In the genomic region with DNA sequence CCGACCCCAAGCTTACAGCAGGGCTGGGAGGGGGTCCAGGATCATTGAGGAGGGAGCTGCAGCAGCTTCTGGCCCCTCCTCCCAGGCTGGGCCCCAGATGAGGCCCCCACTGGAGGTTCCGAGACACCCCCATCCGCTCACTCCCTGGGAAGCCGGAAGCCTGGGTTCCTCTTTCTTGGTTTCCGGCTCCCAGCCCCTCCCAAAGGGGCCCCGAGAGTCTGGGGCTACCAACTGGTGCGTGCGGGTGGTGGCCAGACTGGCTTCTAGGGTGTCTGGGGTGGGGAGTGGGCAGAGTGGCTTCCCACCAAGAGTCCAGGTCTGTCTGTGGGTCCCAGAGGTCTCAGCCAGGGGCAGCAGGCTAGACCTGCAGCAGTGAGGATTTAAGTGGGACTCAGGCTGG, we compare ENCODE assay signal across 10 cellular contexts. TPM values are rescaled to one million over a fixed set of nuclear protein-coding genes. Genes with fewer than 3 reads are reported as not detected.
DNase-seq lines count a peak whose midpoint lies in the region; TF ChIP-seq lines count a peak whose summit lies in the region.
"Had no signal": no experiment of that assay in that cellular context is flagged by ENCODE, and none has a peak within 500 bp of the region (broad histone marks: within the 10 kb centered on the region; RNA-seq: fewer than 3 reads in every experiment).

No MANE protein-coding gene starts in this region.

- in situ Hi-C loops in GM13976 (cut with MboI; ENCODE audit: low sequenced_read_pairs, unreplicated experiment) (no loop called here), HAP-1 (cut with MboI; ENCODE audit: low sequenced_read_pairs) (no loop called here)

- 49 to 75% methylated on average over 8 of the region's 8 CpGs for WGBS in sigmoid colon, 2 donors

- H3K27me3 ChIP-seq in sigmoid colon (no peaks in the 10 kb centered on the region), HAP-1 (ENCODE audit: low read depth) (no peaks in the 10 kb centered on the region)

- TF ChIP-seq CTCF in GM13976 (IDR thresholded peaks at IDR 0.05; ENCODE audit: borderline replicate concordance, control extremely low read depth, extremely low read depth, insufficient read depth, missing control alignments): no peak
- TF ChIP-seq CTCF in sigmoid colon (IDR thresholded peaks at IDR 0.05): no peak
- TF ChIP-seq CTCF in type B pancreatic cell (conservative IDR thresholded peaks at IDR 0.05): no peak

- H3K36me3 Mint-ChIP-seq in type B pancreatic cell: no peaks in the 10 kb centered on the region

- TF ChIP-seq EP300 in sigmoid colon (IDR thresholded peaks at IDR 0.05): no peak

- H3K27me3 Mint-ChIP-seq in type B pancreatic cell: peaks cover 9% of the 10 kb centered on the region

- no peaks in the 10 kb centered on the region for H3K9me3 ChIP-seq in sigmoid colon
- no peaks in the 10 kb centered on the region; the same call in 1 of the 2 replicates for H3K9me3 ChIP-seq in HAP-1

- intact Hi-C loops in sigmoid colon (cut with DNase I): no loop called here

- peak; percentile 75 for DNase-seq in GM13976 (ENCODE audit: low spot score)
- peak; percentile 74 for DNase-seq in NOMO-1 treated with DMSO at 0.1 percent for 48 hours (lab: John Stamatoyannopoulos, UW; ENCODE audit: unreplicated experiment)
- peak; percentile 33 for DNase-seq in central memory CD4-positive, alpha-beta T cell
- no peak for DNase-seq in sigmoid colon
- DNase-seq in NCI-H2029 (lab: John Stamatoyannopoulos, UW): no peak
- no peak for DNase-seq in HAP-1 (ENCODE audit: low spot score in 2 of 2)
- DNase-seq in type B pancreatic cell (ENCODE audit: extremely low spot score, unreplicated experiment): no peak
- DNase-seq in D341Med (ENCODE audit: low spot score): no peak
- DNase-seq: kidney glomerular epithelial cell had no signal

- no peak overlapping the region for H3K4me3 Mint-ChIP-seq in type B pancreatic cell

- H3K9me3 Mint-ChIP-seq in type B pancreatic cell: no peaks in the 10 kb centered on the region

- no peak overlapping the region for H3K27ac ChIP-seq in sigmoid colon

- no peak overlapping the region for H3K27ac Mint-ChIP-seq in type B pancreatic cell

- TF ChIP-seq POLR2A in sigmoid colon (IDR thresholded peaks at IDR 0.05): no peak

- H3K4me3 ChIP-seq in sigmoid colon: peak overlapping the region in 3 of 4 donors; percentile 2 to 85 (median 77)
- no peak overlapping the region for H3K4me3 ChIP-seq in HAP-1

- H3K36me3 ChIP-seq in sigmoid colon (peaks cover 0 to 19% (median 6%) of the 10 kb centered on the region in 4 donors), HAP-1 (replicated peaks) (peaks cover 2% of the 10 kb centered on the region; the same call in 1 of the 2 replicates)

- H3K4me1 Mint-ChIP-seq in type B pancreatic cell (ENCODE audit: unreplicated experiment): peaks cover 17% of the 10 kb centered on the region

- H3K4me1 ChIP-seq in sigmoid colon (peaks cover 0 to 16% (median 15%) of the 10 kb centered on the region in 4 donors), HAP-1 (peaks cover 12% of the 10 kb centered on the region)

RNA-seq across cellular contexts. Expression of a gene that starts 2.2 kb away (rescaled TPM):
- total RNA-seq in sigmoid colon: 10 to 100 TPM in 2 of 4 donors, 1 to 10 TPM in 2; 7.5 to 12.3 (median 10.5) TPM
- polyA plus RNA-seq in sigmoid colon: 10 to 100 TPM; 11.1 to 22.0 (median 12.6) TPM
- total RNA-seq in type B pancreatic cell (ENCODE audit: low replicate concordance): 8.4 and 9.5 TPM in 2 replicates

RNA-seq across cellular contexts. Expression of a gene that starts 2.8 kb away (rescaled TPM):
- total RNA-seq in sigmoid colon: 1 to 10 TPM in 1 of 4 donors, under 1 TPM in 3; 0.71 to 2.2 (median 0.89) TPM
- 1 to 10 TPM in 1 of 3 donors, under 1 TPM in 1, not detected in 1; under 0.01 to 1.0 TPM for polyA plus RNA-seq in sigmoid colon
- 0.50 and 1.9 TPM in 2 replicates for total RNA-seq in type B pancreatic cell (ENCODE audit: low replicate concordance)

RNA-seq across cellular contexts. Expression of a gene that starts 7.1 kb away (rescaled TPM):
- total RNA-seq in sigmoid colon (1 to 10 TPM in 1 of 4 donors, not detected in 3; 1.5 TPM), type B pancreatic cell (ENCODE audit: low replicate concordance) (not detected in 2 replicates)
- polyA plus RNA-seq in sigmoid colon: under 1 TPM in 1 of 3 donors, not detected in 2; 0.19 TPM
- total RNA-seq: HT-29 had no signal

RNA-seq across cellular contexts. Expression of a gene that starts 14.1 kb away (rescaled TPM):
- total RNA-seq in sigmoid colon (10 to 100 TPM; 41.7 to 50.5 (median 42.2) TPM), type B pancreatic cell (ENCODE audit: low replicate concordance) (33.4 and 73.3 TPM in 2 replicates)
- 10 to 100 TPM in 2 of 3 donors, 1 to 10 TPM in 1; 2.1 to 14.0 (median 11.4) TPM for polyA plus RNA-seq in sigmoid colon

RNA-seq across cellular contexts. Expression of a gene that starts 27.7 kb away (rescaled TPM):
- total RNA-seq in sigmoid colon (1 to 10 TPM; 1.8 to 5.5 (median 3.8) TPM), type B pancreatic cell (ENCODE audit: low replicate concordance) (0.72 and 1.2 TPM in 2 replicates)
- 10 to 100 TPM in 1 of 3 donors, 1 to 10 TPM in 1, under 1 TPM in 1; 0.69 to 11.9 (median 3.0) TPM for polyA plus RNA-seq in sigmoid colon
- total RNA-seq: HT-29 had no signal

Comparison
In these comparisons a context has a peak if more than half of its experiments do, and no peak if none do; other contexts are left out.
1. DNase-seq: peak in GM13976 (single experiment), NOMO-1 treated with DMSO at 0.1 percent for 48 hours (single experiment) and central memory CD4-positive, alpha-beta T cell (single experiment); none in sigmoid colon (single experiment), NCI-H2029 (single experiment), HAP-1 (0 of 2), type B pancreatic cell (single experiment) and D341Med (single experiment).